In the genomic region with DNA sequence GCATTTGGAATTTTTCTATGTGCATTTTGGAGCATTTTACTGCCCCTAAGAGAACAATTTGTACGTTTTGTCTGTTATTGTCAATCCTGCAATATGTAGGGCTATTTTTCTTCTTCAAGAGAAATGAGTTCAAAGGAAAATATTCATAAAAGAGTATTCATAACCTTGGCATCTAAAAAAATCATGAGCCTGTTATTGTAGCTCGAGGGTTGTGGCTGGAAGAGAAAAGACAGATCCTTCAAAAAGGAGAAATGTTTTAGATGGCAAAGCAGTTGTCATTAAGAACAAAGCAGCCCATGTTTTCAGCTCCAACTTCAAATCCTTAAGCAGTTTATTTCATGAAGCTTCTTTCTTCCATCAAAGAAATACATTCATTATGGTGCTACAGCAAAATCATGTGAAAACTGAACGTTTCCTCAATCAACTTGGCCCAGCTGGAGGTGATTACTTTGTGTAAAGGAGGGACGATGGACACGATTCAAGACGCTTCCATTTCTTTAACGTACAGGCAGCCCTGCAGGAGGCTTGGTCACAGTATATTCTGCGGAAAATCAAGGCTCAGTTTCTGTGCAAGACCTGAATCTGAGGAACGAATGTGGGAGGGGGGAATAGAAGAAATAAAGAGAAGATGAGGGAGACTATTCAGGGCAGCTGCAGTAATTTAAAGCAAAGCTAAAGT, we compare ENCODE assay signal across 9 cellular contexts. TPM values are rescaled to one million over a fixed set of nuclear protein-coding genes. Genes with fewer than 3 reads are reported as not detected.
A peak's percentile ranks its signal among the peaks of the same experiment; 100 is the strongest.
DNase-seq lines count a peak whose midpoint lies in the region; ATAC-seq and TF ChIP-seq lines count a peak whose summit lies in the region.
"Had no signal": no experiment of that assay in that cellular context is flagged by ENCODE, and none has a peak within 500 bp of the region (broad histone marks: within the 10 kb centered on the region; RNA-seq: fewer than 3 reads in every experiment).

No MANE protein-coding gene starts in this region.

- CTCF ChIA-PET in GM10248 (lab: Yijun Ruan, JAX): interaction anchor here (1.0 to 5.8 kb wide), 9 partner anchors 11 to 510 kb away, joined by 3 to 59 read pairs (median 5); no protein-coding TSS in a partner anchor

- no peak overlapping the region for H3K4me3 ChIP-seq in gastrocnemius medialis

- in situ Hi-C loops in gastrocnemius medialis (cut with MboI; ENCODE audit: low sequenced_read_pairs in 4 of 4): loop anchor here in 2 of 4 donors (25.0 kb wide), 2 partner anchors 886 to 911 kb away; no protein-coding TSS in a partner anchor

- peak overlapping the region; percentile 67 for H3K4me3 Mint-ChIP-seq in T-helper 2 cell treated with Interferon-gamma antibody and Interleukin-4, amounts not matched to agents 5 μg/mL and 100 μg/mL, for 36 hours
- H3K4me3 Mint-ChIP-seq in T-helper 17 cell: peak overlapping the region; percentile 85

- ATAC-seq in HG02798 (IDR thresholded peaks at IDR 0.05; ENCODE audit: poor library complexity, unreplicated experiment): peak; percentile 18
- ATAC-seq in T-helper 17 cell: peak; percentile 15
- no peak for ATAC-seq in gastrocnemius medialis

- TF ChIP-seq POLR2A in gastrocnemius medialis (IDR thresholded peaks at IDR 0.05): no peak

- H3K27ac Mint-ChIP-seq in T-helper 2 cell treated with Interferon-gamma antibody and Interleukin-4, amounts not matched to agents 5 μg/mL and 100 μg/mL, for 36 hours: peak overlapping the region; percentile 49
- H3K27ac Mint-ChIP-seq in T-helper 17 cell: no peak overlapping the region

- no peaks in the 10 kb centered on the region for H3K9me3 Mint-ChIP-seq in T-helper 2 cell treated with Interferon-gamma antibody and Interleukin-4, amounts not matched to agents 5 μg/mL and 100 μg/mL, for 36 hours

- H3K36me3 ChIP-seq in gastrocnemius medialis: no peaks in the 10 kb centered on the region

- H3K9me3 ChIP-seq in T-helper 17 cell (ENCODE audit: control insufficient read depth, low read length, poor library complexity, severe bottlenecking): no peaks in the 10 kb centered on the region
- no peaks in the 10 kb centered on the region for H3K9me3 ChIP-seq in gastrocnemius medialis

- no peak for DNase-seq in T-helper 2 cell treated with Interferon-gamma antibody and Interleukin-4, amounts not matched to agents 5 μg/mL and 100 μg/mL, for 36 hours (ENCODE audit: low spot score)
- DNase-seq in T-helper 2 cell (no peak), T-helper 17 cell (no peak), gastrocnemius medialis (no peak), NCI-H146 (lab: John Stamatoyannopoulos, UW) (no peak), GM10248 (ENCODE audit: extremely low spot score) (no peak), NCI-H345 (lab: John Stamatoyannopoulos, UW) (no peak)

- peaks cover 13 to 24% of the 10 kb centered on the region in 2 donors for H3K4me1 ChIP-seq in gastrocnemius medialis

- H3K27ac ChIP-seq in gastrocnemius medialis: peak overlapping the region; percentile 78 to 90 (median 82)

- intact Hi-C loops in gastrocnemius medialis (cut with DNase I; ENCODE audit: low total_unique reads): loop anchor here (5.0 kb wide), 2 partner anchors 54 to 144 kb away; a partner anchor contains a TSS

- TF ChIP-seq CTCF in gastrocnemius medialis (IDR thresholded peaks at IDR 0.05 in 4 of 5, conservative IDR thresholded peaks at IDR 0.05 in 1 of 5) (no peak), GM10248 (IDR thresholded peaks at IDR 0.05; ENCODE audit: control extremely low read depth, extremely low read depth, low read depth, missing control alignments) (no peak)

- H3K36me3 Mint-ChIP-seq in T-helper 2 cell treated with Interferon-gamma antibody and Interleukin-4, amounts not matched to agents 5 μg/mL and 100 μg/mL, for 36 hours (ENCODE audit: low read depth): no peaks in the 10 kb centered on the region
- H3K36me3 Mint-ChIP-seq in T-helper 17 cell (ENCODE audit: low read depth): no peaks in the 10 kb centered on the region

- H3K4me1 Mint-ChIP-seq in T-helper 2 cell treated with Interferon-gamma antibody and Interleukin-4, amounts not matched to agents 5 μg/mL and 100 μg/mL, for 36 hours (ENCODE audit: low read depth): peaks cover 18% of the 10 kb centered on the region
- peaks cover 10% of the 10 kb centered on the region for H3K4me1 Mint-ChIP-seq in T-helper 17 cell

- no peaks in the 10 kb centered on the region for H3K27me3 ChIP-seq in gastrocnemius medialis

- H3K27me3 Mint-ChIP-seq in T-helper 2 cell treated with Interferon-gamma antibody and Interleukin-4, amounts not matched to agents 5 μg/mL and 100 μg/mL, for 36 hours (ENCODE audit: low read depth): peaks cover 64% of the 10 kb centered on the region
- H3K27me3 Mint-ChIP-seq in T-helper 17 cell: peaks cover 49% of the 10 kb centered on the region

- POLR2A ChIA-PET in GM10248 (lab: Yijun Ruan, JAX): no interaction called here

RNA-seq across cellular contexts. Expression of a gene that starts 31.4 kb away (rescaled TPM):
- total RNA-seq in T-helper 17 cell (1 to 10 TPM in 1 of 2 donors, under 1 TPM in 1; 0.78 to 1.0 TPM), gastrocnemius medialis (1 to 10 TPM; 1.5 to 6.4 (median 4.7) TPM)
- total RNA-seq: T-helper 2 cell treated with Interferon-gamma antibody and Interleukin-4, amounts not matched to agents 100 ng/mL and 5 ng/mL, for 36 hours had no signal

RNA-seq across cellular contexts. Expression of a gene that starts 51.2 kb away (rescaled TPM):
- total RNA-seq in T-helper 17 cell (10 to 100 TPM; 25.4 to 27.0 TPM), gastrocnemius medialis (10 to 100 TPM; 11.0 to 34.4 (median 14.9) TPM)

Comparison
In these comparisons a context has a peak if more than half of its experiments do, and no peak if none do; other contexts are left out.
1. ATAC-seq: peak in HG02798 (single experiment) and T-helper 17 cell (single experiment); none in gastrocnemius medialis (0 of 2).